2 cellular contexts compared by ENCODE assay signal in the genomic region with DNA sequence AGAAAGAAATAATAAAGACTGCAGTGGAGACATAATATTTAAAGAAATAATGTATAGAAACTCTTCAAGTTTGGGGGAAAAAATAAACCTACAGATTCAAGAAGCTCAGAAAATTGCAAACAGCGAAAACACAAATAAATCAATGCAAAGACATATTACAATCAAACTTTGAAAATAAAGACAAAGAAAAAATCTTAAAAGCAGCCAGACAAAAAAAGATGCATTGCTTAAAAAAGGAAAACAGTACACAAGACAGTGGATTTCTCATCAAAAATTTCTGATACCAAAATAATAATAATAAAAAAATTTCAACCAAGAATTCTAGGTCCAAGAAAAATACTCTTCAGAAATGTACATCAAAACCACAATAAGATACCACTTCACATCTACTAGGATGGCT.
TF ChIP-seq lines count a peak whose summit lies in the region.

No MANE protein-coding gene starts in this region.

TF ChIP-seq in A549, 52 proteins besides CTCF, POLR2A, EP300 and RAD21:
- TF ChIP-seq, protein P1, sequence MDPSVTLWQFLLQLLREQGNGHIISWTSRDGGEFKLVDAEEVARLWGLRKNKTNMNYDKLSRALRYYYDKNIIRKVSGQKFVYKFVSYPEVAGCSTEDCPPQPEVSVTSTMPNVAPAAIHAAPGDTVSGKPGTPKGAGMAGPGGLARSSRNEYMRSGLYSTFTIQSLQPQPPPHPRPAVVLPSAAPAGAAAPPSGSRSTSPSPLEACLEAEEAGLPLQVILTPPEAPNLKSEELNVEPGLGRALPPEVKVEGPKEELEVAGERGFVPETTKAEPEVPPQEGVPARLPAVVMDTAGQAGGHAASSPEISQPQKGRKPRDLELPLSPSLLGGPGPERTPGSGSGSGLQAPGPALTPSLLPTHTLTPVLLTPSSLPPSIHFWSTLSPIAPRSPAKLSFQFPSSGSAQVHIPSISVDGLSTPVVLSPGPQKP (IDR thresholded peaks at IDR 0.05; ENCODE audit: low read depth, low read length), result no peak
- TF ChIP-seq JUN (IDR thresholded peaks at IDR 0.05), result no peak
- TF ChIP-seq ZFP36 (IDR thresholded peaks at IDR 0.05; ENCODE audit: borderline replicate concordance, partially characterized antibody), result no peak
- TF ChIP-seq NFE2L2 (conservative IDR thresholded peaks at IDR 0.05; ENCODE audit: low read length), result no peak
- no peak for TF ChIP-seq ZNF302 (CRISPR knock-in tag; IDR thresholded peaks at IDR 0.05)
- no peak for TF ChIP-seq CEBPB (IDR thresholded peaks at IDR 0.05)
- TF ChIP-seq MAFK (IDR thresholded peaks at IDR 0.05; ENCODE audit: partially characterized antibody), result no peak
- TF ChIP-seq MYC (IDR thresholded peaks at IDR 0.05; ENCODE audit: borderline replicate concordance, low read length), result no peak
- TF ChIP-seq CBX2 (IDR thresholded peaks at IDR 0.05; ENCODE audit: borderline replicate concordance, low read depth), result no peak
- TF ChIP-seq HOXB13 (CRISPR knock-in tag; IDR thresholded peaks at IDR 0.05; ENCODE audit: low read depth), result no peak
- no peak for TF ChIP-seq TP53 (CRISPR knock-in tag; IDR thresholded peaks at IDR 0.05)
- no peak for TF ChIP-seq RCOR1 (IDR thresholded peaks at IDR 0.05; ENCODE audit: low read depth, low read length)

TF ChIP-seq in K562, 482 proteins besides CTCF, POLR2A, EP300 and RAD21:
- TF ChIP-seq POLR2G (IDR thresholded peaks at IDR 0.05; ENCODE audit: low read depth, low read length) (no peak), ZNF431 (CRISPR knock-in tag; IDR thresholded peaks at IDR 0.05) (no peak), BRF1 (IDR thresholded peaks at IDR 0.05; ENCODE audit: borderline replicate concordance, extremely low read depth, insufficient read length) (no peak), ZSCAN32 (CRISPR knock-in tag; IDR thresholded peaks at IDR 0.05) (no peak), LARP7 (IDR thresholded peaks at IDR 0.05) (peak; percentile 51; the same call in 1 of the 2 replicates), GATAD2A (IDR thresholded peaks at IDR 0.05) (no peak), FOXP1 (CRISPR knock-in tag; IDR thresholded peaks at IDR 0.05) (no peak), THRAP3 (IDR thresholded peaks at IDR 0.05; ENCODE audit: borderline replicate concordance) (peak; percentile 69; the same call in 1 of the 2 replicates)
- TF ChIP-seq, protein P2, sequence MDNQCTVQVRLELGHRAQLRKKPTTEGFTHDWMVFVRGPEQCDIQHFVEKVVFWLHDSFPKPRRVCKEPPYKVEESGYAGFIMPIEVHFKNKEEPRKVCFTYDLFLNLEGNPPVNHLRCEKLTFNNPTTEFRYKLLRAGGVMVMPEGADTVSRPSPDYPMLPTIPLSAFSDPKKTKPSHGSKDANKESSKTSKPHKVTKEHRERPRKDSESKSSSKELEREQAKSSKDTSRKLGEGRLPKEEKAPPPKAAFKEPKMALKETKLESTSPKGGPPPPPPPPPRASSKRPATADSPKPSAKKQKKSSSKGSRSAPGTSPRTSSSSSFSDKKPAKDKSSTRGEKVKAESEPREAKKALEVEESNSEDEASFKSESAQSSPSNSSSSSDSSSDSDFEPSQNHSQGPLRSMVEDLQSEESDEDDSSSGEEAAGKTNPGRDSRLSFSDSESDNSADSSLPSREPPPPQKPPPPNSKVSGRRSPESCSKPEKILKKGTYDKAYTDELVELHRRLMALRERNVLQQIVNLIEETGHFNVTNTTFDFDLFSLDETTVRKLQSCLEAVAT (IDR thresholded peaks at IDR 0.05), result peak; percentile 7 to 19; a peak in 2 of 4 replicates
